In the genomic region with DNA sequence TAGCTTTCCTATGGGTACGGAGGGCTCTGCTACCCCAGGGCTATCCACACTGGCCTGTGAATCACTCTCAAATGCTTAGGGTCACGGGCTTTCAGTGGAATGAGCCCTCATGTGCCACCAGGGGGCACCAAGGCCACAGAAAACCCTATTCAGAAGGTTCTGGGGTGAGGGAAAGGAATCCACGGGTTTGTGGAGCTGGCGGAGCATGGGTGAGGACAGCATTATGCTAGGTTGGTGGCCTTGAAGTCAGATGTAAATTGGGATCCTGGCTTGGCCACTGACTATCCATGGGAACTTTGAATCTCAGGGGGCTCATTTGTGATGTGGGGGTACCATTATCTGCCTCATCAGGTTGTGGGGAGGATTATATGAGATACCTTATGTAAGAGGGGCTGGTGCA, we compare ENCODE assay signal across 9 cellular contexts. TPM values are rescaled to one million over a fixed set of nuclear protein-coding genes. Genes with fewer than 3 reads are reported as not detected.
A peak's percentile ranks its signal among the peaks of the same experiment; 100 is the strongest.
DNase-seq lines count a peak whose midpoint lies in the region; ATAC-seq and TF ChIP-seq lines count a peak whose summit lies in the region.
"Had no signal": no experiment of that assay in that cellular context is flagged by ENCODE, and none has a peak within 500 bp of the region (broad histone marks: within the 10 kb centered on the region; RNA-seq: fewer than 3 reads in every experiment).

No MANE protein-coding gene starts in this region.

- TF ChIP-seq CTCF in DND-41 (IDR thresholded peaks at IDR 0.05; ENCODE audit: borderline replicate concordance, extremely low read depth, low read length, poor library complexity, severe bottlenecking) (peak; percentile 84), fibroblast of lung (conservative IDR thresholded peaks at IDR 0.05 in 1 of 2, IDR thresholded peaks at IDR 0.05 in 1 of 2; ENCODE audit: low read depth in 1 of 2, low read length in 2 of 2) (peak; percentile 73 to 75), neural crest cell (conservative IDR thresholded peaks at IDR 0.05) (peak; percentile 74), stomach (IDR thresholded peaks at IDR 0.05) (peak in 5 of 7 experiments; percentile 56 to 74 (median 70))

- H2AFZ ChIP-seq in DND-41 (ENCODE audit: low read depth, low read length), result no peak overlapping the region
- H2AFZ ChIP-seq in fibroblast of lung (ENCODE audit: low read length), result no peak overlapping the region

- H3K4me3 ChIP-seq in DND-41 (ENCODE audit: low read depth in 1 of 2, low read length in 2 of 2) (no peak overlapping the region), fibroblast of lung (replicated peaks in 1 of 4; ENCODE audit: control extremely low read depth in 1 of 4, insufficient read depth in 1 of 4, low read depth in 3 of 4, low read length in 4 of 4) (no peak overlapping the region), stomach (no peak overlapping the region)

- H3K4me2 ChIP-seq in DND-41 (ENCODE audit: insufficient read depth, low read length), result no peak overlapping the region
- no peak overlapping the region for H3K4me2 ChIP-seq in fibroblast of lung (ENCODE audit: extremely low read depth, insufficient read depth, low read length)

- peaks cover 4% of the 10 kb centered on the region for H3K36me3 Mint-ChIP-seq in activated T-cell treated with anti-CD3 and anti-CD28 coated beads, Interleukin-2, amount 50 U/mL, for 24 hours (ENCODE audit: low read depth)
- H3K36me3 Mint-ChIP-seq in neural crest cell (ENCODE audit: low read depth), result no peaks in the 10 kb centered on the region
- H3K36me3 Mint-ChIP-seq: activated naive CD8-positive, alpha-beta T cell had no signal

- no peak overlapping the region for H3K9ac ChIP-seq in DND-41 (ENCODE audit: low read depth, low read length)
- H3K9ac ChIP-seq in fibroblast of lung (ENCODE audit: insufficient read depth, low read length), result no peak overlapping the region

- intact Hi-C loops in stomach (cut with DNase I; ENCODE audit: low total_unique reads), result no loop called here

- H3K79me2 ChIP-seq in DND-41 (ENCODE audit: insufficient read depth, low read length), result peaks cover 4% of the 10 kb centered on the region
- peaks cover 3% of the 10 kb centered on the region for H3K79me2 ChIP-seq in fibroblast of lung (ENCODE audit: control insufficient read depth, insufficient read depth, low read length)

- WGBS in stomach, 5 donors, result 17 to 34% (median 22%) methylated on average over 3 to 4 of the region's 4 CpGs

- H3K27me3 ChIP-seq in DND-41 (ENCODE audit: insufficient read depth, low read length, poor library complexity) (no peaks in the 10 kb centered on the region), fibroblast of lung (ENCODE audit: control insufficient read depth, insufficient read depth, low read length) (no peaks in the 10 kb centered on the region), stomach (no peaks in the 10 kb centered on the region)

- no peak for TF ChIP-seq POLR2A in stomach (IDR thresholded peaks at IDR 0.05)

- no peaks in the 10 kb centered on the region for H3K9me3 Mint-ChIP-seq in activated T-cell treated with anti-CD3 and anti-CD28 coated beads, Interleukin-2, amount 50 U/mL, for 24 hours
- no peaks in the 10 kb centered on the region for H3K9me3 Mint-ChIP-seq in neural crest cell

- H4K20me1 ChIP-seq in DND-41 (ENCODE audit: insufficient read depth, low read length) (no peaks in the 10 kb centered on the region), fibroblast of lung (ENCODE audit: control insufficient read depth, extremely low read depth, insufficient read depth, low read length) (no peaks in the 10 kb centered on the region)

- peaks cover 15% of the 10 kb centered on the region for H3K4me1 Mint-ChIP-seq in activated T-cell treated with anti-CD3 and anti-CD28 coated beads, Interleukin-2, amount 50 U/mL, for 24 hours (ENCODE audit: low read depth)
- peaks cover 15% of the 10 kb centered on the region for H3K4me1 Mint-ChIP-seq in neural crest cell

- TF ChIP-seq EP300 in stomach (IDR thresholded peaks at IDR 0.05), result no peak

- H3K27ac Mint-ChIP-seq in activated T-cell treated with anti-CD3 and anti-CD28 coated beads, Interleukin-2, amount 50 U/mL, for 24 hours, result peak overlapping the region; percentile 12
- no peak overlapping the region for H3K27ac Mint-ChIP-seq in neural crest cell (ENCODE audit: unreplicated experiment)
- H3K27ac Mint-ChIP-seq: activated naive CD8-positive, alpha-beta T cell had no signal

- H3K4me3 Mint-ChIP-seq in activated T-cell treated with anti-CD3 and anti-CD28 coated beads, Interleukin-2, amount 50 U/mL, for 24 hours, result no peak overlapping the region
- peak overlapping the region; percentile 31 for H3K4me3 Mint-ChIP-seq in neural crest cell
- H3K4me3 Mint-ChIP-seq: activated naive CD8-positive, alpha-beta T cell had no signal

- no peak overlapping the region for H3K27ac ChIP-seq in DND-41 (ENCODE audit: low read length)
- no peak overlapping the region for H3K27ac ChIP-seq in fibroblast of lung (ENCODE audit: insufficient read depth, low read length)
- H3K27ac ChIP-seq in stomach, result no peak overlapping the region

- DNase-seq in DND-41 (peak; percentile 63), OCI-M1 (lab: John Stamatoyannopoulos, UW) (peak; percentile 93), fibroblast of lung (ENCODE audit: low read depth in 2 of 2) (peak; percentile 40 to 60), neural crest cell (ENCODE audit: low read depth, low spot score) (peak; percentile 64), stomach (peak; percentile 74)
- peak; percentile 68 for DNase-seq in activated T-cell treated with anti-CD3 and anti-CD28 coated beads, Interleukin-2, amount 50 U/mL, for 24 hours

- H3K4me1 ChIP-seq in DND-41 (ENCODE audit: insufficient read depth, low read length), result peaks cover 16% of the 10 kb centered on the region
- H3K4me1 ChIP-seq in fibroblast of lung (ENCODE audit: control insufficient read depth, extremely low read depth, insufficient read depth, low read length), result peaks cover 2% of the 10 kb centered on the region
- H3K4me1 ChIP-seq in stomach, result peaks cover 9 to 22% (median 13%) of the 10 kb centered on the region in 4 donors

- H3K36me3 ChIP-seq in DND-41 (ENCODE audit: insufficient read depth, low read length) (peaks cover 3% of the 10 kb centered on the region; the same call in 1 of the 2 replicates), fibroblast of lung (ENCODE audit: control insufficient read depth, insufficient read depth, low read length) (no peaks in the 10 kb centered on the region), stomach (no peaks in the 10 kb centered on the region)

- ATAC-seq in DND-41 (ENCODE audit: insufficient read depth, low read depth), result peak; percentile 72
- ATAC-seq in HG03432 (IDR thresholded peaks at IDR 0.05; ENCODE audit: unreplicated experiment), result peak; percentile 34
- no peak for ATAC-seq in HG02759 (IDR thresholded peaks at IDR 0.05; ENCODE audit: unreplicated experiment)

- H3K9me3 ChIP-seq in DND-41 (ENCODE audit: insufficient read depth, low read length, severe bottlenecking) (no peaks in the 10 kb centered on the region), fibroblast of lung (ENCODE audit: control insufficient read depth, insufficient read depth, low read depth, low read length) (no peaks in the 10 kb centered on the region), stomach (no peaks in the 10 kb centered on the region)

- H3K27me3 Mint-ChIP-seq in activated T-cell treated with anti-CD3 and anti-CD28 coated beads, Interleukin-2, amount 50 U/mL, for 24 hours, result no peaks in the 10 kb centered on the region
- no peaks in the 10 kb centered on the region for H3K27me3 Mint-ChIP-seq in neural crest cell (ENCODE audit: low read depth)
- H3K27me3 Mint-ChIP-seq: activated naive CD8-positive, alpha-beta T cell had no signal

RNA-seq across cellular contexts. Expression of a gene that starts 5.1 kb away (rescaled TPM):
- total RNA-seq in fibroblast of lung, result 50.3 and 70.4 TPM in 2 replicates
- 310 and 317 TPM in 2 replicates for polyA plus RNA-seq in fibroblast of lung
- polyA plus RNA-seq in fibroblast of lung (2012), result 315 and 353 TPM in 2 replicates
- 93.3 and 107 TPM in 2 replicates for polyA minus RNA-seq in fibroblast of lung (ENCODE audit: low replicate concordance)
- 116 and 128 TPM in 2 replicates for total RNA-seq in neural crest cell
- 10 to 100 TPM in 3 of 5 donors, 1 to 10 TPM in 1, not detected in 1; 8.5 to 48.8 (median 18.6) TPM for total RNA-seq in stomach
- polyA plus RNA-seq in stomach, result 100 to 1,000 TPM; 269 to 440 (median 318) TPM

RNA-seq across cellular contexts. Expression of a gene that starts 21.8 kb away (rescaled TPM):
- 42.6 and 64.4 TPM in 2 replicates for total RNA-seq in fibroblast of lung
- polyA plus RNA-seq in fibroblast of lung, result 32.8 and 91.9 TPM in 2 replicates
- polyA plus RNA-seq in fibroblast of lung (2012), result 15.5 and 40.3 TPM in 2 replicates
- polyA minus RNA-seq in fibroblast of lung (ENCODE audit: low replicate concordance), result 16.4 and 30.2 TPM in 2 replicates
- 0.96 and 1.8 TPM in 2 replicates for total RNA-seq in neural crest cell
- total RNA-seq in stomach, result 10 to 100 TPM in 1 of 5 donors, 1 to 10 TPM in 2, under 1 TPM in 1, not detected in 1; 0.89 to 11.1 (median 3.8) TPM
- polyA plus RNA-seq in stomach, result 1 to 10 TPM; 1.7 to 8.7 (median 2.6) TPM

RNA-seq across cellular contexts. Expression of a gene that starts 38.4 kb away (rescaled TPM):
- total RNA-seq in fibroblast of lung (not detected in 2 replicates), neural crest cell (not detected in 2 replicates), stomach (not detected)
- polyA plus RNA-seq in fibroblast of lung (not detected in 2 replicates), stomach (1 to 10 TPM in 1 of 3 donors, not detected in 2; 1.5 TPM)
- polyA plus RNA-seq in fibroblast of lung (2012), result not detected in 2 replicates
- polyA minus RNA-seq in fibroblast of lung (ENCODE audit: low replicate concordance), result not detected in 2 replicates
